11 cellular contexts compared by ENCODE assay signal in the genomic region with DNA sequence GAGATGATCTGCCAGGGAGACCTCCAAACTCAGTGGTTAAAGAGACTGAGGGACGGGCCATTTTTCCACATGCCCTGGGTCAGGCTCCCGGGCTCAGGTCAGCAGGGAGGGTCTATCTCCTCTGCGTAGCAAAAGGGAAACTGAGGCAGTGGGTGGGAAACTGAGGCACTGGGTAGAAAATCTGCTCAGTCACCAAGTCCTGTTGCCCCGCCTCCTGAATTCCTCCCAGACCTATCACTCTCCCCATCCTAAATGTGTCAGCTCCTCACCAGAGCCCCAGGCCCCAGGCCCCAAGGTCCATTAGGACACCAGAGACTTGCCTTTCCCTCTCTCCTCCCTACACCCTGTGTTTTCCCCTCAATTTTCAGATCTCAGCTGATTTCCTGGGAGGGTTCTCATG. TPM values are rescaled to one million over a fixed set of nuclear protein-coding genes. Genes with fewer than 3 reads are reported as not detected.
A peak's percentile ranks its signal among the peaks of the same experiment; 100 is the strongest.
DNase-seq lines count a peak whose midpoint lies in the region; ATAC-seq and TF ChIP-seq lines count a peak whose summit lies in the region.
"Had no signal": no experiment of that assay in that cellular context is flagged by ENCODE, and none has a peak within 500 bp of the region (broad histone marks: within the 10 kb centered on the region; RNA-seq: fewer than 3 reads in every experiment).

No MANE protein-coding gene starts in this region.

- H3K4me3 Mint-ChIP-seq in activated T-cell treated with anti-CD3 and anti-CD28 coated beads, Interleukin-2, amount 50 U/mL, for 24 hours = peak overlapping the region; percentile 98
- H3K4me3 Mint-ChIP-seq in activated T-cell treated with anti-CD3 and anti-CD28 coated beads, Interleukin-2, amount 50 U/mL, for 72 hours = no peak overlapping the region
- H3K4me3 Mint-ChIP-seq in WTC11 (no peak overlapping the region), immature natural killer cell (peak overlapping the region; percentile 88 to 96 (median 93))

- peaks cover 34% of the 10 kb centered on the region for H3K36me3 ChIP-seq in thymus (ENCODE audit: control insufficient read depth, insufficient read depth)

- no peak for TF ChIP-seq CTCF in WTC11 (IDR thresholded peaks at IDR 0.05)

- no peaks in the 10 kb centered on the region for H3K27me3 ChIP-seq in thymus (ENCODE audit: control insufficient read depth, insufficient read depth)

- ATAC-seq in activated T-cell treated with anti-CD3 and anti-CD28 coated beads, Interleukin-2, amount 50 U/mL, for 72 hours (replicated peaks in 1 of 2) = no peak
- ATAC-seq in WTC11 (no peak), GM21529 (IDR thresholded peaks at IDR 0.05; ENCODE audit: unreplicated experiment) (no peak)

- peaks cover 86% of the 10 kb centered on the region for H3K36me3 Mint-ChIP-seq in activated T-cell treated with anti-CD3 and anti-CD28 coated beads, Interleukin-2, amount 50 U/mL, for 24 hours (ENCODE audit: low read depth)
- peaks cover 2 to 3% of the 10 kb centered on the region in 2 donors for H3K36me3 Mint-ChIP-seq in activated T-cell treated with anti-CD3 and anti-CD28 coated beads, Interleukin-2, amount 50 U/mL, for 72 hours (ENCODE audit: insufficient read depth in 2 of 2)
- H3K36me3 Mint-ChIP-seq in WTC11 (peaks cover 18% of the 10 kb centered on the region), immature natural killer cell (peaks cover 0 to 6% (median 0%) of the 10 kb centered on the region in 3 donors)

- H3K4me3 ChIP-seq in thymus (ENCODE audit: low read length) = no peak overlapping the region

- DNase-seq in activated T-cell treated with anti-CD3 and anti-CD28 coated beads, Interleukin-2, amount 50 U/mL, for 24 hours = no peak
- DNase-seq in activated T-cell treated with anti-CD3 and anti-CD28 coated beads, Interleukin-2, amount 50 U/mL, for 72 hours = no peak
- peak; percentile 5 for DNase-seq in WTC11 (ENCODE audit: low spot score)
- no peak for DNase-seq in immature natural killer cell
- no peak for DNase-seq in germinal center (ENCODE audit: low spot score)
- no peak for DNase-seq in HEK293T (ENCODE audit: extremely low spot score)
- DNase-seq: hypothalamus, KBM-7, RPMI8226 had no signal

- H3K9me3 ChIP-seq in thymus (ENCODE audit: control insufficient read depth) = peaks cover 1% of the 10 kb centered on the region

- CTCF ChIA-PET in WTC11 (lab: Charles Lee) = interaction anchor here (0.6 to 3.8 kb wide), 2 partner anchors 28 to 274 kb away, joined by 4 to 18 read pairs; no protein-coding TSS in a partner anchor
- CTCF ChIA-PET in HEK293T (lab: Yijun Ruan, JAX) = no interaction called here

- H3K27ac ChIP-seq in thymus (ENCODE audit: low read depth) = peak overlapping the region; percentile 40

- peak overlapping the region; percentile 99 for H3K27ac Mint-ChIP-seq in activated T-cell treated with anti-CD3 and anti-CD28 coated beads, Interleukin-2, amount 50 U/mL, for 24 hours
- H3K27ac Mint-ChIP-seq in activated T-cell treated with anti-CD3 and anti-CD28 coated beads, Interleukin-2, amount 50 U/mL, for 72 hours = no peak overlapping the region
- H3K27ac Mint-ChIP-seq in WTC11 (no peak overlapping the region), immature natural killer cell (peak overlapping the region; percentile 46 to 95 (median 72))

- WGBS in thymus = 87% methylated on average over 4 of the region's 4 CpGs

- POLR2A ChIA-PET in WTC11 (lab: Charles Lee) (no interaction called here), HEK293T (lab: Yijun Ruan, JAX) (no interaction called here)

- H3K4me1 Mint-ChIP-seq in activated T-cell treated with anti-CD3 and anti-CD28 coated beads, Interleukin-2, amount 50 U/mL, for 24 hours (ENCODE audit: low read depth) = peaks cover 41% of the 10 kb centered on the region
- H3K4me1 Mint-ChIP-seq in activated T-cell treated with anti-CD3 and anti-CD28 coated beads, Interleukin-2, amount 50 U/mL, for 72 hours (ENCODE audit: low read depth) = peaks cover 35% of the 10 kb centered on the region
- H3K4me1 Mint-ChIP-seq in WTC11 (peaks cover 33% of the 10 kb centered on the region), immature natural killer cell (peaks cover 39 to 40% of the 10 kb centered on the region in 2 donors)

- no peaks in the 10 kb centered on the region for H3K9me3 Mint-ChIP-seq in activated T-cell treated with anti-CD3 and anti-CD28 coated beads, Interleukin-2, amount 50 U/mL, for 24 hours
- H3K9me3 Mint-ChIP-seq in activated T-cell treated with anti-CD3 and anti-CD28 coated beads, Interleukin-2, amount 50 U/mL, for 72 hours = no peaks in the 10 kb centered on the region
- no peaks in the 10 kb centered on the region for H3K9me3 Mint-ChIP-seq in WTC11
- H3K9me3 Mint-ChIP-seq in immature natural killer cell = no peaks in the 10 kb centered on the region

- no peaks in the 10 kb centered on the region for H3K27me3 Mint-ChIP-seq in activated T-cell treated with anti-CD3 and anti-CD28 coated beads, Interleukin-2, amount 50 U/mL, for 24 hours
- no peaks in the 10 kb centered on the region for H3K27me3 Mint-ChIP-seq in activated T-cell treated with anti-CD3 and anti-CD28 coated beads, Interleukin-2, amount 50 U/mL, for 72 hours (ENCODE audit: low read depth)
- no peaks in the 10 kb centered on the region for H3K27me3 Mint-ChIP-seq in WTC11 (ENCODE audit: low read depth)
- H3K27me3 Mint-ChIP-seq in immature natural killer cell (ENCODE audit: low read depth in 3 of 3) = peaks cover 0 to 8% (median 4%) of the 10 kb centered on the region in 3 donors

- H3K4me1 ChIP-seq in thymus (ENCODE audit: control insufficient read depth, insufficient read depth, low read length) = peaks cover 14% of the 10 kb centered on the region

TF ChIP-seq in WTC11, 78 proteins besides CTCF, POLR2A, EP300 and RAD21:
- TF ChIP-seq, protein P1, sequence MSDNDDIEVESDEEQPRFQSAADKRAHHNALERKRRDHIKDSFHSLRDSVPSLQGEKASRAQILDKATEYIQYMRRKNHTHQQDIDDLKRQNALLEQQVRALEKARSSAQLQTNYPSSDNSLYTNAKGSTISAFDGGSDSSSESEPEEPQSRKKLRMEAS (CRISPR knock-in tag; IDR thresholded peaks at IDR 0.05) = no peak
- TF ChIP-seq MYBL2 (CRISPR knock-in tag; IDR thresholded peaks at IDR 0.05) = no peak
TF ChIP-seq in WTC11: peak in this region for 0.

TF ChIP-seq in HEK293T, 16 proteins besides CTCF, POLR2A, EP300 and RAD21:
- no peak for TF ChIP-seq FOXA1 (IDR thresholded peaks at IDR 0.05)
- no peak for TF ChIP-seq ARNT (IDR thresholded peaks at IDR 0.05)
- no peak for TF ChIP-seq NFRKB (IDR thresholded peaks at IDR 0.05)
- TF ChIP-seq L3MBTL2 (conservative IDR thresholded peaks at IDR 0.05) = no peak
- no peak for TF ChIP-seq ELF4 (IDR thresholded peaks at IDR 0.05)
- TF ChIP-seq ZNF384 (IDR thresholded peaks at IDR 0.05) = no peak
- TF ChIP-seq FOXM1 (IDR thresholded peaks at IDR 0.05; ENCODE audit: borderline replicate concordance) = no peak
- TF ChIP-seq SUZ12 (IDR thresholded peaks at IDR 0.05) = no peak

RNA-seq across cellular contexts. Expression of a gene that starts 2.4 kb away (rescaled TPM):
- 10 to 100 TPM; 32.0 to 38.9 TPM for total RNA-seq in activated T-cell treated with anti-CD3 and anti-CD28 coated beads, Interleukin-2, amount 50 U/mL, for 72 hours
- total RNA-seq in WTC11 (2021) = 107 to 121 TPM (median 114 TPM) in 3 replicates
- polyA plus RNA-seq in immature natural killer cell (100 to 1,000 TPM in 1 of 3 donors, 10 to 100 TPM in 2; 86.4 to 105 (median 90.3) TPM), thymus (31.9 TPM)

RNA-seq across cellular contexts. Expression of a gene that starts 15.4 kb away (rescaled TPM):
- total RNA-seq in activated T-cell treated with anti-CD3 and anti-CD28 coated beads, Interleukin-2, amount 50 U/mL, for 72 hours = 10 to 100 TPM; 59.4 to 62.5 TPM
- total RNA-seq in WTC11 (2021) = 76.4 to 101 TPM (median 91.9 TPM) in 3 replicates
- polyA plus RNA-seq in immature natural killer cell = 100 to 1,000 TPM in 2 of 3 donors, 10 to 100 TPM in 1; 95.2 to 173 (median 132) TPM
- 110 TPM for polyA plus RNA-seq in thymus

RNA-seq across cellular contexts. Expression of a gene that starts 15.5 kb away (rescaled TPM):
- 1,000 to 10,000 TPM; 2,463 to 2,605 TPM for total RNA-seq in activated T-cell treated with anti-CD3 and anti-CD28 coated beads, Interleukin-2, amount 50 U/mL, for 72 hours
- 2,082 to 2,373 TPM (median 2,292 TPM) in 3 replicates for total RNA-seq in WTC11 (2021)
- polyA plus RNA-seq in immature natural killer cell (1,000 to 10,000 TPM in 2 of 3 donors, 100 to 1,000 TPM in 1; 690 to 1,852 (median 1,290) TPM), thymus (1,415 TPM)

RNA-seq across cellular contexts. Expression of a gene that starts 37.3 kb away (rescaled TPM):
- total RNA-seq in activated T-cell treated with anti-CD3 and anti-CD28 coated beads, Interleukin-2, amount 50 U/mL, for 72 hours = 1 to 10 TPM in 1 of 2 donors, under 1 TPM in 1; 0.99 to 1.6 TPM
- total RNA-seq in WTC11 (2021) = 7.8 to 8.0 TPM (median 8.0 TPM) in 3 replicates
- polyA plus RNA-seq in immature natural killer cell (1 to 10 TPM; 4.8 to 8.0 (median 5.3) TPM), thymus (6.0 TPM)

RNA-seq across cellular contexts. Expression of a gene that starts 58.2 kb away (rescaled TPM):
- total RNA-seq in activated T-cell treated with anti-CD3 and anti-CD28 coated beads, Interleukin-2, amount 50 U/mL, for 72 hours = 1 to 10 TPM in 1 of 2 donors, under 1 TPM in 1; 0.89 to 5.0 TPM
- total RNA-seq in WTC11 (2021) = 1.0 to 2.7 TPM (median 2.2 TPM) in 3 replicates
- polyA plus RNA-seq in immature natural killer cell (not detected), thymus (14.4 TPM)

Comparison
In these comparisons a context has a peak if more than half of its experiments do, and no peak if none do; other contexts are left out.
1. H3K27ac Mint-ChIP-seq: peak in activated T-cell treated with anti-CD3 and anti-CD28 coated beads, Interleukin-2, amount 50 U/mL, for 24 hours (single experiment) and immature natural killer cell (6 of 6); none in activated T-cell treated with anti-CD3 and anti-CD28 coated beads, Interleukin-2, amount 50 U/mL, for 72 hours (single experiment) and WTC11 (single experiment).
2. H3K4me3 Mint-ChIP-seq: peak in activated T-cell treated with anti-CD3 and anti-CD28 coated beads, Interleukin-2, amount 50 U/mL, for 24 hours (single experiment) and immature natural killer cell (5 of 5); none in activated T-cell treated with anti-CD3 and anti-CD28 coated beads, Interleukin-2, amount 50 U/mL, for 72 hours (0 of 2) and WTC11 (single experiment).